ENCODE assay signal across 8 cellular contexts in genomic region chr10:46022978-46023702, GRCh38. TPM values are rescaled to one million over a fixed set of nuclear protein-coding genes. Genes with fewer than 3 reads are reported as not detected.
A peak's percentile ranks its signal among the peaks of the same experiment; 100 is the strongest.
DNase-seq lines count a peak whose midpoint lies in the region; ATAC-seq lines count a peak whose summit lies in the region.

No MANE protein-coding gene starts in this region.

- H4K20me1 ChIP-seq in BLaER1 treated with 17β-estradiol and CSF1 and Interleukin-3, amounts not matched to agents 10 nM and 100 nM: peaks cover 13 to 100% (median 84%) of the 10 kb centered on the region in 11 experiments; a peak in 21 of 22 replicates

- peak overlapping the region; percentile 70 to 98 (median 82) for H3K27ac ChIP-seq in BLaER1 treated with 17β-estradiol and CSF1 and Interleukin-3, amounts not matched to agents 10 nM and 100 nM
- H3K27ac ChIP-seq in muscle layer of colon (ENCODE audit: low read depth, low read length): no peak overlapping the region

- peak overlapping the region; percentile 63 to 98 (median 76); a peak in 21 of 22 replicates for H3K9ac ChIP-seq in BLaER1 treated with 17β-estradiol and CSF1 and Interleukin-3, amounts not matched to agents 10 nM and 100 nM
- H3K9ac ChIP-seq in muscle layer of colon (ENCODE audit: low read length): peak overlapping the region; percentile 25

- ATAC-seq in HG03432 (IDR thresholded peaks at IDR 0.05; ENCODE audit: unreplicated experiment): peak; percentile 96
- ATAC-seq in esophagus mucosa: peak; percentile 92

- DNase-seq in GM19238 (ENCODE audit: insufficient read length, low spot score) (peak; percentile 67), OCI-M1 (lab: John Stamatoyannopoulos, UW) (peak; percentile 98)
- peak; percentile 85 for DNase-seq in activated T-cell treated with anti-CD3 and anti-CD28 coated beads, Interleukin-2, amount 50 U/mL, for 24 hours
- peak; percentile 90 for DNase-seq in stimulated activated CD8-positive, alpha-beta memory T cell treated with anti-CD3 and anti-CD28 coated beads, Interleukin-4, amount 100 ng/mL, for 48 hours

- peaks cover 53% of the 10 kb centered on the region for H3K36me3 Mint-ChIP-seq in activated T-cell treated with anti-CD3 and anti-CD28 coated beads, Interleukin-2, amount 50 U/mL, for 24 hours (ENCODE audit: low read depth)

- H3K36me3 ChIP-seq in BLaER1 treated with 17β-estradiol and CSF1 and Interleukin-3, amounts not matched to agents 10 nM and 100 nM: peaks cover 17 to 87% (median 63%) of the 10 kb centered on the region in 11 experiments; a peak in 20 of 22 replicates
- no peaks in the 10 kb centered on the region for H3K36me3 ChIP-seq in muscle layer of colon (ENCODE audit: insufficient read depth, low read length)

- no peaks in the 10 kb centered on the region for H3K27me3 ChIP-seq in BLaER1 treated with 17β-estradiol and CSF1 and Interleukin-3, amounts not matched to agents 10 nM and 100 nM
- H3K27me3 ChIP-seq in muscle layer of colon (ENCODE audit: control insufficient read depth in 1 of 2, insufficient read depth in 2 of 2, low read length in 2 of 2): no peaks in the 10 kb centered on the region

- peak overlapping the region; percentile 82 for H3K4me3 Mint-ChIP-seq in activated T-cell treated with anti-CD3 and anti-CD28 coated beads, Interleukin-2, amount 50 U/mL, for 24 hours

- peak overlapping the region; percentile 45 to 96 (median 58); a peak in 19 of 20 replicates for H3K4me3 ChIP-seq in BLaER1 treated with 17β-estradiol and CSF1 and Interleukin-3, amounts not matched to agents 10 nM and 100 nM
- H3K4me3 ChIP-seq in muscle layer of colon (ENCODE audit: low read depth in 1 of 2, low read length in 2 of 2): peak overlapping the region; percentile 39 to 62

- H3K4me1 ChIP-seq in BLaER1 treated with 17β-estradiol and CSF1 and Interleukin-3, amounts not matched to agents 10 nM and 100 nM: peaks cover 46 to 100% (median 97%) of the 10 kb centered on the region in 10 experiments
- H3K4me1 ChIP-seq in muscle layer of colon (ENCODE audit: insufficient read depth, low read length): peaks cover 64% of the 10 kb centered on the region

- no peaks in the 10 kb centered on the region for H3K9me3 Mint-ChIP-seq in activated T-cell treated with anti-CD3 and anti-CD28 coated beads, Interleukin-2, amount 50 U/mL, for 24 hours

- peak overlapping the region; percentile 94 for H3K27ac Mint-ChIP-seq in activated T-cell treated with anti-CD3 and anti-CD28 coated beads, Interleukin-2, amount 50 U/mL, for 24 hours

- peak overlapping the region; percentile 65 to 99 (median 81) for H3K4me2 ChIP-seq in BLaER1 treated with 17β-estradiol and CSF1 and Interleukin-3, amounts not matched to agents 10 nM and 100 nM

- H3K27me3 Mint-ChIP-seq in activated T-cell treated with anti-CD3 and anti-CD28 coated beads, Interleukin-2, amount 50 U/mL, for 24 hours: no peaks in the 10 kb centered on the region

- peaks cover 93% of the 10 kb centered on the region for H3K4me1 Mint-ChIP-seq in activated T-cell treated with anti-CD3 and anti-CD28 coated beads, Interleukin-2, amount 50 U/mL, for 24 hours (ENCODE audit: low read depth)

- peaks cover 0 to 25% (median 0%) of the 10 kb centered on the region in 11 experiments; a peak in 7 of 22 replicates for H3K9me3 ChIP-seq in BLaER1 treated with 17β-estradiol and CSF1 and Interleukin-3, amounts not matched to agents 10 nM and 100 nM (replicated peaks in 1 of 11)
- no peaks in the 10 kb centered on the region for H3K9me3 ChIP-seq in muscle layer of colon (ENCODE audit: low read length)

RNA-seq across cellular contexts. Expression of gene NCOA4, which starts 7.3 kb away (rescaled TPM):
- 100 TPM for total RNA-seq in esophagus mucosa

RNA-seq across cellular contexts. Expression of gene MSMB, which starts 22.9 kb away (rescaled TPM):
- total RNA-seq in esophagus mucosa: 0.64 TPM

RNA-seq across cellular contexts. Expression of gene TIMM23, which starts 50.9 kb away (rescaled TPM):
- total RNA-seq in esophagus mucosa: 42.2 TPM
